Comparison of ENCODE assay signal across 8 cellular contexts in genomic region chr5:121949885-121950284, GRCh38. TPM values are rescaled to one million over a fixed set of nuclear protein-coding genes. Genes with fewer than 3 reads are reported as not detected.
DNase-seq lines count a peak whose midpoint lies in the region; ATAC-seq, FAIRE-seq and TF ChIP-seq lines count a peak whose summit lies in the region.

No MANE protein-coding gene starts in this region.

- H3K27ac ChIP-seq in lower lobe of right lung: no peak overlapping the region

- H3K4me1 ChIP-seq in lower lobe of right lung: no peaks in the 10 kb centered on the region

- in situ Hi-C loops in T47D (cut with HindIII; ENCODE audit: low pct_unique_long_range_greater_than_20kb, low sequenced_read_pairs): no loop called here

- ATAC-seq in HG03103 (IDR thresholded peaks at IDR 0.05; ENCODE audit: low read depth, unreplicated experiment) (peak; percentile 82), lower lobe of right lung (peak in 1 of 2 donors; percentile 74)

- no peaks in the 10 kb centered on the region for H3K27me3 ChIP-seq in lower lobe of right lung (ENCODE audit: low read depth)

- TF ChIP-seq POLR2A in GM12892 (IDR thresholded peaks at IDR 0.05; ENCODE audit: low read depth, low read length): no peak

- no peaks in the 10 kb centered on the region for H3K9me3 ChIP-seq in lower lobe of right lung

- TF ChIP-seq CTCF in GM12872 (IDR thresholded peaks at IDR 0.05; ENCODE audit: insufficient read depth, low read depth, low read length) (peak; percentile 48), lower lobe of right lung (IDR thresholded peaks at IDR 0.05) (peak; percentile 56)

- H3K4me3 ChIP-seq in lower lobe of right lung: no peak overlapping the region

- no peaks in the 10 kb centered on the region for H3K36me3 ChIP-seq in lower lobe of right lung

- peak; percentile 67 for DNase-seq in AG08395 (ENCODE audit: low spot score)
- peak; percentile 87 for DNase-seq in NCI-H69 (lab: John Stamatoyannopoulos, UW)
- peak; percentile 60 to 70 for DNase-seq in T47D (ENCODE audit: low read depth in 1 of 2, low spot score in 1 of 2)
- no peak for DNase-seq in lower lobe of right lung
- DNase-seq in GM12892 (ENCODE audit: insufficient read length): no peak
- no peak for DNase-seq in activated CD8-positive, alpha-beta memory T cell treated with anti-CD3 and anti-CD28 coated beads for 24 hours

- no peak for FAIRE-seq in GM12892 (lab: Jason Lieb, UNC)

- intact Hi-C loops in lower lobe of right lung (cut with DNase I): no loop called here

RNA-seq across cellular contexts. Expression of gene SRFBP1, which starts 11.9 kb away (rescaled TPM):
- total RNA-seq in lower lobe of right lung: 13.8 TPM
- 9.5 TPM for polyA plus RNA-seq in GM12892 (2012; ENCODE audit: missing spikeins)

Comparison
In these comparisons a context has a peak if more than half of its experiments do, and no peak if none do; other contexts are left out.
1. DNase-seq: peak in AG08395 (single experiment), NCI-H69 (single experiment) and T47D (2 of 2); none in lower lobe of right lung (single experiment), GM12892 (single experiment) and activated CD8-positive, alpha-beta memory T cell treated with anti-CD3 and anti-CD28 coated beads for 24 hours (single experiment).